In genomic region chr22:18970180-18970947, GRCh38 we compare ENCODE assay signal across 8 cellular contexts. TPM values are rescaled to one million over a fixed set of nuclear protein-coding genes. Genes with fewer than 3 reads are reported as not detected.
DNase-seq lines count a peak whose midpoint lies in the region; ATAC-seq and TF ChIP-seq lines count a peak whose summit lies in the region.

No MANE protein-coding gene starts in this region.

- H3K27me3 ChIP-seq in A673 (replicated peaks; ENCODE audit: insufficient read depth, low read depth, low read length, poor library complexity) (no peaks in the 10 kb centered on the region), HAP-1 (ENCODE audit: low read depth) (no peaks in the 10 kb centered on the region), spleen (replicated peaks in 1 of 7) (peaks cover 0 to 62% (median 20%) of the 10 kb centered on the region in 7 donors)

- H3K36me3 ChIP-seq in A673 (ENCODE audit: insufficient read depth, low read length, poor library complexity, severe bottlenecking) (no peaks in the 10 kb centered on the region), HAP-1 (replicated peaks) (no peaks in the 10 kb centered on the region), spleen (no peaks in the 10 kb centered on the region)

- H3K36me3 Mint-ChIP-seq in activated naive CD4-positive, alpha-beta T cell treated with anti-CD3 and anti-CD28 coated beads, Interleukin-2, amount 50 U/mL, for 72 hours, result no peaks in the 10 kb centered on the region

- DNase-seq in A673 (ENCODE audit: low spot score) (peak; percentile 54), HAP-1 (ENCODE audit: low spot score in 2 of 2) (peak; percentile 63 to 82), iPS DF 19.7 (ENCODE audit: low read depth, low spot score) (peak; percentile 12), spleen (peak; percentile 59), RWPE1 (ENCODE audit: low spot score) (no peak)
- DNase-seq in activated naive CD4-positive, alpha-beta T cell treated with anti-CD3 and anti-CD28 coated beads, Interleukin-2, amount 50 U/mL, for 72 hours (ENCODE audit: low spot score in 2 of 2), result no peak

- no TSS peak for BruUV-seq in A673 (replicated peaks; lab: Mats Ljungman, UMichigan)

- ATAC-seq in activated naive CD4-positive, alpha-beta T cell treated with anti-CD3 and anti-CD28 coated beads, Interleukin-2, amount 50 U/mL, for 72 hours, result peak; percentile 28 to 71
- ATAC-seq in GM18907 (IDR thresholded peaks at IDR 0.05; ENCODE audit: unreplicated experiment), result no peak
- no peak for ATAC-seq in GM18861 (IDR thresholded peaks at IDR 0.05; ENCODE audit: unreplicated experiment)

- CTCF ChIA-PET in A673 (lab: Charles Lee), result no interaction called here
- CTCF ChIA-PET in RWPE1 (lab: Yijun Ruan, JAX), result no interaction called here

- no peaks in the 10 kb centered on the region for H3K9me3 Mint-ChIP-seq in activated naive CD4-positive, alpha-beta T cell treated with anti-CD3 and anti-CD28 coated beads, Interleukin-2, amount 50 U/mL, for 72 hours

- no peaks in the 10 kb centered on the region for H3K9me3 ChIP-seq in A673 (ENCODE audit: low read depth, low read length, poor library complexity, severe bottlenecking)
- no peaks in the 10 kb centered on the region for H3K9me3 ChIP-seq in HAP-1
- no peaks in the 10 kb centered on the region for H3K9me3 ChIP-seq in spleen

- H3K4me3 ChIP-seq in A673 (ENCODE audit: low read depth, low read length, poor library complexity, severe bottlenecking) (peak overlapping the region; percentile 64), HAP-1 (peak overlapping the region; percentile 53), spleen (peak overlapping the region; percentile 31 to 74 (median 46))

- 0 out of 2 replicates have a peak, but pooled peaks have one; percentile 8 for TF ChIP-seq CTCF in A673 (conservative IDR thresholded peaks at IDR 0.05; ENCODE audit: low read depth, low read length)
- no peak for TF ChIP-seq CTCF in spleen (IDR thresholded peaks at IDR 0.05 in 8 of 11, conservative IDR thresholded peaks at IDR 0.05 in 3 of 11)
- TF ChIP-seq CTCF in RWPE1 (conservative IDR thresholded peaks at IDR 0.05; ENCODE audit: low read depth), result no peak

- POLR2A ChIA-PET in A673 (lab: Charles Lee; ENCODE audit: low non-redundant PET), result no interaction called here
- POLR2A ChIA-PET in RWPE1 (lab: Yijun Ruan, JAX; ENCODE audit: low non-redundant PET), result no interaction called here

- H3K27ac ChIP-seq in A673 (ENCODE audit: low read depth, low read length, poor library complexity, severe bottlenecking) (peak overlapping the region; percentile 64), spleen (peak overlapping the region in 4 of 8 donors; percentile 57 to 75 (median 66)), RWPE1 (no peak overlapping the region)

- H3K4me1 ChIP-seq in A673 (ENCODE audit: insufficient read depth, low read length, poor library complexity, severe bottlenecking) (no peaks in the 10 kb centered on the region), HAP-1 (0 out of 2 replicates have a peak, but pooled peaks cover 2% of the 10 kb centered on the region), spleen (peaks cover 0 to 61% (median 23%) of the 10 kb centered on the region in 6 donors)

- 0 to 6% (median 1%) methylated on average over 13 to 93 of the region's 93 CpGs for WGBS in spleen, 5 donors

- no peak overlapping the region for H3K27ac Mint-ChIP-seq in activated naive CD4-positive, alpha-beta T cell treated with anti-CD3 and anti-CD28 coated beads, Interleukin-2, amount 50 U/mL, for 72 hours

- TF ChIP-seq POLR2A in spleen (IDR thresholded peaks at IDR 0.05), result no peak

- in situ Hi-C loops in HAP-1 (cut with MboI; ENCODE audit: low sequenced_read_pairs), result loop anchor here (25.0 kb wide), 1 partner anchor 467 kb away; the partner anchor contains the start of genes C22orf39, HIRA and MRPL40

- intact Hi-C loops in A673 (cut with micrococcal nuclease; ENCODE audit: unreplicated experiment) (no loop called here), spleen (cut with DNase I; ENCODE audit: low total_unique reads) (no loop called here)

RNA-seq across cellular contexts. Expression of gene PRODH, which starts 34.3 kb away (rescaled TPM):
- 10.9 and 15.0 TPM in 2 replicates for total RNA-seq in A673 (2021)
- total RNA-seq in activated naive CD4-positive, alpha-beta T cell treated with anti-CD3 and anti-CD28 coated beads, Interleukin-2, amount 50 U/mL, for 72 hours, result under 1 TPM in 1 of 2 donors, not detected in 1; 0.45 TPM
- total RNA-seq in spleen, result 1 to 10 TPM in 3 of 7 donors, under 1 TPM in 1, not detected in 3; 0.66 to 4.0 (median 1.5) TPM
- polyA plus RNA-seq in spleen, result under 1 TPM; 0.55 to 0.70 (median 0.63) TPM

Comparison
In these comparisons a context has a peak if more than half of its experiments do, and no peak if none do; other contexts are left out.
1. DNase-seq: peak in A673 (single experiment), HAP-1 (2 of 2), iPS DF 19.7 (single experiment) and spleen (single experiment); none in activated naive CD4-positive, alpha-beta T cell treated with anti-CD3 and anti-CD28 coated beads, Interleukin-2, amount 50 U/mL, for 72 hours (0 of 2) and RWPE1 (single experiment).
2. ATAC-seq: peak in activated naive CD4-positive, alpha-beta T cell treated with anti-CD3 and anti-CD28 coated beads, Interleukin-2, amount 50 U/mL, for 72 hours (2 of 2); none in GM18907 (single experiment) and GM18861 (single experiment).
3. Peak in every context shown above with its lines, with median percentiles within 50 percentile points of each other: H3K4me3 ChIP-seq.